14 cellular contexts compared by ENCODE assay signal in the genomic region with DNA sequence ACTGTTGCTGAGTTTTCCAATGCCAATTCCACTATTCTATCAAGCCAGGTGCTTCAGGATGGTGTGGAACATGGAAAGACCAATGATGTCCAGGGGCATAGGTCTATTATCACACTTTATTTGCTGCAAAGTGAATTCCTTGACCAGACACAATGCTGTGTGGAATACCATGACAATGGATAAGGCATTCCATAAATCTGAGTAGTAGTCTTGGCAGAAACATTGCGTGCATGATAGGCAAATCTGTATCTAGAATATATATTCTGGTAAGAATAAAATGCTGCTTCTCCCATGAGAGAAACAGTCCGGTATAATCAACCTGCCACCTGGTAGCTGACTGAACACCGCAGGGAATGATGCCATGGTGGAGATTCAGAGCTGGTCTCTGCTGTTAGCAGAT.
A peak's percentile ranks its signal among the peaks of the same experiment; 100 is the strongest.
DNase-seq lines count a peak whose midpoint lies in the region; ATAC-seq and TF ChIP-seq lines count a peak whose summit lies in the region.
"Had no signal": no experiment of that assay in that cellular context is flagged by ENCODE, and none has a peak within 500 bp of the region (broad histone marks: within the 10 kb centered on the region; RNA-seq: fewer than 3 reads in every experiment).

No MANE protein-coding gene starts in this region.

- H3K9me2 ChIP-seq in SK-N-SH, result no peaks in the 10 kb centered on the region
- no peaks in the 10 kb centered on the region for H3K9me2 ChIP-seq in PC-9 (ENCODE audit: insufficient read depth)

- TF ChIP-seq EP300 in SK-N-SH (IDR thresholded peaks at IDR 0.05; ENCODE audit: borderline replicate concordance in 1 of 2, low read depth in 1 of 2, low read length in 1 of 2), result no peak

- no TSS peak for BruUV-seq in PC-9 (replicated peaks; lab: Mats Ljungman, UMichigan)

- H3K79me2 ChIP-seq in SK-N-SH (ENCODE audit: insufficient read depth) (no peaks in the 10 kb centered on the region), PC-9 (ENCODE audit: low read depth) (no peaks in the 10 kb centered on the region), osteoblast (ENCODE audit: insufficient read depth, low read length) (no peaks in the 10 kb centered on the region)

- ATAC-seq in SK-N-SH treated with all-trans-retinoic acid at 6 μM for 48 hours (peak; percentile 79), HG03175 (IDR thresholded peaks at IDR 0.05; ENCODE audit: unreplicated experiment) (no peak)

- CTCF ChIA-PET in SK-N-SH (lab: Yijun Ruan, JAX) (no interaction called here), PC-9 (lab: Charles Lee) (no interaction called here)

- TF ChIP-seq CTCF in SK-N-SH (IDR thresholded peaks at IDR 0.05) (no peak), PC-9 (conservative IDR thresholded peaks at IDR 0.05) (no peak), osteoblast (IDR thresholded peaks at IDR 0.05; ENCODE audit: extremely low read depth, low read depth, low read length) (no peak)

- no peak overlapping the region for H3K4me3 ChIP-seq in SK-N-SH (ENCODE audit: low read depth in 2 of 2, low read length in 1 of 2)
- H3K4me3 ChIP-seq in PC-9, result no peak overlapping the region
- no peak overlapping the region for H3K4me3 ChIP-seq in osteoblast (ENCODE audit: insufficient read depth, low read length)
- H3K4me3 ChIP-seq: BLaER1 had no signal

- POLR2A ChIA-PET in SK-N-SH (lab: Yijun Ruan, JAX), result no interaction called here
- POLR2A ChIA-PET in PC-9 (lab: Charles Lee; ENCODE audit: unreplicated experiment), result interaction anchor here (0.5 kb wide), 1 partner anchor 64 kb away, joined by 3 read pairs; no protein-coding TSS in a partner anchor

- H3K27ac ChIP-seq in SK-N-SH (ENCODE audit: low read depth in 2 of 2, low read length in 1 of 2) (peak overlapping the region in 1 of 2 experiments; percentile 44; a peak in 2 of 4 replicates), PC-9 (no peak overlapping the region), epithelial cell of prostate (peak overlapping the region; percentile 58), osteoblast (ENCODE audit: low read depth, low read length) (peak overlapping the region; percentile 5)
- H3K27ac ChIP-seq: 22Rv1, BLaER1, HL-60 had no signal

- H3K27me3 ChIP-seq in SK-N-SH (ENCODE audit: insufficient read depth), result no peaks in the 10 kb centered on the region
- no peaks in the 10 kb centered on the region for H3K27me3 ChIP-seq in PC-9 (ENCODE audit: insufficient read depth, low read depth)
- H3K27me3 ChIP-seq in osteoblast (ENCODE audit: insufficient read depth, low read length), result no peaks in the 10 kb centered on the region
- H3K27me3 ChIP-seq: BLaER1 had no signal

- no peaks in the 10 kb centered on the region for H3K36me3 ChIP-seq in SK-N-SH (replicated peaks in 1 of 2; ENCODE audit: control insufficient read depth in 1 of 2, insufficient read depth in 2 of 2, low read length in 1 of 2)
- no peaks in the 10 kb centered on the region for H3K36me3 ChIP-seq in PC-9 (ENCODE audit: low read depth)
- H3K36me3 ChIP-seq in osteoblast (ENCODE audit: insufficient read depth, low read length), result no peaks in the 10 kb centered on the region

- H3F3A ChIP-seq in SK-N-SH (replicated peaks; ENCODE audit: insufficient read depth) (peaks cover 7% of the 10 kb centered on the region), PC-9 (ENCODE audit: insufficient read depth, low read depth) (peaks cover 16% of the 10 kb centered on the region; the same call in 1 of the 2 replicates)

- intact Hi-C loops in PC-9 (cut with micrococcal nuclease; ENCODE audit: unreplicated experiment), result no loop called here

- H4K20me1 ChIP-seq in SK-N-SH (ENCODE audit: insufficient read depth), result no peaks in the 10 kb centered on the region
- no peaks in the 10 kb centered on the region for H4K20me1 ChIP-seq in PC-9 (ENCODE audit: insufficient read depth)
- no peaks in the 10 kb centered on the region for H4K20me1 ChIP-seq in osteoblast (ENCODE audit: insufficient read depth, low read length)
- H4K20me1 ChIP-seq: BLaER1 had no signal

- H2AFZ ChIP-seq in SK-N-SH (ENCODE audit: low read depth) (no peak overlapping the region), PC-9 (no peak overlapping the region), osteoblast (ENCODE audit: low read length) (no peak overlapping the region)

- H3K4me1 ChIP-seq in SK-N-SH (ENCODE audit: control insufficient read depth in 1 of 2, insufficient read depth in 2 of 2, low read depth in 1 of 2, low read length in 1 of 2) (peaks cover 0 to 5% of the 10 kb centered on the region in 2 experiments; a peak in 1 of 4 replicates), PC-9 (replicated peaks; ENCODE audit: insufficient read depth) (peaks cover 17% of the 10 kb centered on the region), osteoblast (ENCODE audit: insufficient read depth, low read length) (peaks cover 8% of the 10 kb centered on the region)

- DNase-seq in SK-N-SH (no peak), PC-9 (no peak), epithelial cell of prostate (ENCODE audit: low read depth, low spot score) (no peak), osteoblast (ENCODE audit: insufficient read length, low spot score, missing footprints) (no peak), GM19238 (ENCODE audit: insufficient read length, low spot score) (no peak), NCI-H526 (lab: John Stamatoyannopoulos, UW) (no peak)
- DNase-seq: CD8-positive, alpha-beta memory T cell; DMS 273 treated with DMSO at 0.1 percent for 48 hours; GDM1 had no signal

- no peak overlapping the region for H3K9ac ChIP-seq in SK-N-SH
- H3K9ac ChIP-seq: BLaER1 had no signal

- TF ChIP-seq RAD21 in SK-N-SH (IDR thresholded peaks at IDR 0.05; ENCODE audit: low read length), result no peak

- H3K4me2 ChIP-seq in SK-N-SH (no peak overlapping the region), PC-9 (0 out of 2 replicates have a peak overlapping the region, but pooled peaks have one; percentile 22), osteoblast (ENCODE audit: insufficient read depth, low read length) (no peak overlapping the region)
- H3K4me2 ChIP-seq: BLaER1 had no signal

- WGBS in SK-N-SH (ENCODE audit: low lambda C conversion rate), result 63% methylated on average over 3 of the region's 3 CpGs

- peaks cover 8% of the 10 kb centered on the region; the same call in 1 of the 2 replicates for H3K9me3 ChIP-seq in SK-N-SH
- no peaks in the 10 kb centered on the region; the same call in 1 of the 2 replicates for H3K9me3 ChIP-seq in PC-9 (ENCODE audit: insufficient read depth, low read depth)
- no peaks in the 10 kb centered on the region for H3K9me3 ChIP-seq in osteoblast (ENCODE audit: low read depth, low read length)

TF ChIP-seq in SK-N-SH treated with all-trans-retinoic acid at 6 μM for 48 hours, 23 proteins besides CTCF, POLR2A, EP300 and RAD21 (continues in another document):
- no peak for TF ChIP-seq ARNTL (CRISPR knock-in tag; IDR thresholded peaks at IDR 0.05; ENCODE audit: borderline replicate concordance, low read depth)
- no peak for TF ChIP-seq PPARA (CRISPR knock-in tag; IDR thresholded peaks at IDR 0.05; ENCODE audit: borderline replicate concordance)
- TF ChIP-seq, protein P1, sequence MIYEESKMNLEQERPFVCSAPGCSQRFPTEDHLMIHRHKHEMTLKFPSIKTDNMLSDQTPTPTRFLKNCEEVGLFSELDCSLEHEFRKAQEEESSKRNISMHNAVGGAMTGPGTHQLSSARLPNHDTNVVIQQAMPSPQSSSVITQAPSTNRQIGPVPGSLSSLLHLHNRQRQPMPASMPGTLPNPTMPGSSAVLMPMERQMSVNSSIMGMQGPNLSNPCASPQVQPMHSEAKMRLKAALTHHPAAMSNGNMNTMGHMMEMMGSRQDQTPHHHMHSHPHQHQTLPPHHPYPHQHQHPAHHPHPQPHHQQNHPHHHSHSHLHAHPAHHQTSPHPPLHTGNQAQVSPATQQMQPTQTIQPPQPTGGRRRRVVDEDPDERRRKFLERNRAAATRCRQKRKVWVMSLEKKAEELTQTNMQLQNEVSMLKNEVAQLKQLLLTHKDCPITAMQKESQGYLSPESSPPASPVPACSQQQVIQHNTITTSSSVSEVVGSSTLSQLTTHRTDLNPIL (CRISPR knock-in tag; IDR thresholded peaks at IDR 0.05; ENCODE audit: low read depth), result no peak
- TF ChIP-seq ZFP3 (CRISPR knock-in tag; IDR thresholded peaks at IDR 0.05), result no peak
- no peak for TF ChIP-seq TCF4 (CRISPR knock-in tag; IDR thresholded peaks at IDR 0.05; ENCODE audit: borderline replicate concordance)

TF ChIP-seq in SK-N-SH, 30 proteins besides CTCF, POLR2A, EP300 and RAD21 (continues in another document):
- TF ChIP-seq, protein P2, sequence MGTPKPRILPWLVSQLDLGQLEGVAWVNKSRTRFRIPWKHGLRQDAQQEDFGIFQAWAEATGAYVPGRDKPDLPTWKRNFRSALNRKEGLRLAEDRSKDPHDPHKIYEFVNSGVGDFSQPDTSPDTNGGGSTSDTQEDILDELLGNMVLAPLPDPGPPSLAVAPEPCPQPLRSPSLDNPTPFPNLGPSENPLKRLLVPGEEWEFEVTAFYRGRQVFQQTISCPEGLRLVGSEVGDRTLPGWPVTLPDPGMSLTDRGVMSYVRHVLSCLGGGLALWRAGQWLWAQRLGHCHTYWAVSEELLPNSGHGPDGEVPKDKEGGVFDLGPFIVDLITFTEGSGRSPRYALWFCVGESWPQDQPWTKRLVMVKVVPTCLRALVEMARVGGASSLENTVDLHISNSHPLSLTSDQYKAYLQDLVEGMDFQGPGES (IDR thresholded peaks at IDR 0.05; ENCODE audit: low read depth, low read length), result no peak
- TF ChIP-seq GATA2 (CRISPR knock-in tag; IDR thresholded peaks at IDR 0.05) (no peak), FOXJ3 (CRISPR knock-in tag; IDR thresholded peaks at IDR 0.05) (no peak), RXRA (IDR thresholded peaks at IDR 0.05; ENCODE audit: borderline replicate concordance, low read depth) (no peak)
- TF ChIP-seq, protein P3, sequence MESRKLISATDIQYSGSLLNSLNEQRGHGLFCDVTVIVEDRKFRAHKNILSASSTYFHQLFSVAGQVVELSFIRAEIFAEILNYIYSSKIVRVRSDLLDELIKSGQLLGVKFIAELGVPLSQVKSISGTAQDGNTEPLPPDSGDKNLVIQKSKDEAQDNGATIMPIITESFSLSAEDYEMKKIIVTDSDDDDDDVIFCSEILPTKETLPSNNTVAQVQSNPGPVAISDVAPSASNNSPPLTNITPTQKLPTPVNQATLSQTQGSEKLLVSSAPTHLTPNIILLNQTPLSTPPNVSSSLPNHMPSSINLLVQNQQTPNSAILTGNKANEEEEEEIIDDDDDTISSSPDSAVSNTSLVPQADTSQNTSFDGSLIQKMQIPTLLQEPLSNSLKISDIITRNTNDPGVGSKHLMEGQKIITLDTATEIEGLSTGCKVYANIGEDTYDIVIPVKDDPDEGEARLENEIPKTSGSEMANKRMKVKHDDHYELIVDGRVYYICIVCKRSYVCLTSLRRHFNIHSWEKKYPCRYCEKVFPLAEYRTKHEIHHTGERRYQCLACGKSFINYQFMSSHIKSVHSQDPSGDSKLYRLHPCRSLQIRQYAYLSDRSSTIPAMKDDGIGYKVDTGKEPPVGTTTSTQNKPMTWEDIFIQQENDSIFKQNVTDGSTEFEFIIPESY (IDR thresholded peaks at IDR 0.05; ENCODE audit: borderline replicate concordance, low read depth), result no peak
